ENCODE assay signal across 16 cellular contexts in genomic region chr15:41489641-41490040, GRCh38. TPM values are rescaled to one million over a fixed set of nuclear protein-coding genes. Genes with fewer than 3 reads are reported as not detected.
DNase-seq lines count a peak whose midpoint lies in the region; ATAC-seq, FAIRE-seq and TF ChIP-seq lines count a peak whose summit lies in the region.
"Had no signal": no experiment of that assay in that cellular context is flagged by ENCODE, and none has a peak within 500 bp of the region (broad histone marks: within the 10 kb centered on the region; RNA-seq: fewer than 3 reads in every experiment).

No MANE protein-coding gene starts in this region.

- H4K20me1 ChIP-seq in BLaER1 treated with 17β-estradiol and CSF1 and Interleukin-3, amounts not matched to agents 10 nM and 100 nM, result peaks cover 0 to 13% (median 9%) of the 10 kb centered on the region in 11 experiments; a peak in 19 of 22 replicates

- no peaks in the 10 kb centered on the region for H3K9me3 Mint-ChIP-seq in activated naive CD4-positive, alpha-beta T cell treated with anti-CD3 and anti-CD28 coated beads, Interleukin-2, amount 50 U/mL, for 72 hours
- H3K9me3 Mint-ChIP-seq: CD4-positive, CD25-positive, alpha-beta regulatory T cell; H9 had no signal

- no peak overlapping the region for H3K9ac ChIP-seq in BLaER1 treated with 17β-estradiol and CSF1 and Interleukin-3, amounts not matched to agents 10 nM and 100 nM
- H3K9ac ChIP-seq in kidney (ENCODE audit: low read length in 2 of 2), result no peak overlapping the region

- H3K4me2 ChIP-seq in BLaER1 treated with 17β-estradiol and CSF1 and Interleukin-3, amounts not matched to agents 10 nM and 100 nM, result peak overlapping the region; percentile 32 to 100 (median 98); a peak in 21 of 22 replicates

- no peak for DNase-seq in activated naive CD4-positive, alpha-beta T cell treated with anti-CD3 and anti-CD28 coated beads, Interleukin-2, amount 50 U/mL, for 72 hours (ENCODE audit: low spot score in 2 of 2)
- DNase-seq in activated naive CD4-positive, alpha-beta T cell (lab: John Stamatoyannopoulos, UW), result no peak
- DNase-seq in SJCRH30, result no peak
- peak; percentile 7 for DNase-seq in kidney
- no peak for DNase-seq in HK-2 (ENCODE audit: unreplicated experiment)
- DNase-seq in activated CD8-positive, alpha-beta memory T cell treated with anti-CD3 and anti-CD28 coated beads for 24 hours, result no peak
- DNase-seq: Calu3, H9 had no signal

- peak overlapping the region; percentile 56 to 66 for H3K27ac Mint-ChIP-seq in activated naive CD4-positive, alpha-beta T cell treated with anti-CD3 and anti-CD28 coated beads, Interleukin-2, amount 50 U/mL, for 72 hours
- H3K27ac Mint-ChIP-seq: CD4-positive, CD25-positive, alpha-beta regulatory T cell; H9 had no signal

- no peak for FAIRE-seq in kidney (lab: Jason Lieb, UNC)
- FAIRE-seq: A204.1, GM12891, HTR-8/SVneo had no signal

- H3K27me3 ChIP-seq in BLaER1 treated with 17β-estradiol and CSF1 and Interleukin-3, amounts not matched to agents 10 nM and 100 nM, result peaks cover 13 to 36% (median 29%) of the 10 kb centered on the region in 11 experiments
- H3K27me3 ChIP-seq in SJCRH30, result no peaks in the 10 kb centered on the region

- H3K36me3 ChIP-seq in BLaER1 treated with 17β-estradiol and CSF1 and Interleukin-3, amounts not matched to agents 10 nM and 100 nM, result 0 out of 22 replicates have a peak, but pooled peaks cover 0 to 1% (median 0%) of the 10 kb centered on the region in 11 experiments
- no peaks in the 10 kb centered on the region for H3K36me3 ChIP-seq in SJCRH30
- H3K36me3 ChIP-seq in kidney (ENCODE audit: control insufficient read depth in 1 of 2, insufficient read depth in 2 of 2, low read length in 2 of 2), result no peaks in the 10 kb centered on the region

- H3K4me3 ChIP-seq in BLaER1 treated with 17β-estradiol and CSF1 and Interleukin-3, amounts not matched to agents 10 nM and 100 nM, result no peak overlapping the region
- H3K4me3 ChIP-seq in SJCRH30 (no peak overlapping the region), kidney (ENCODE audit: low read length in 2 of 2) (no peak overlapping the region)
- H3K4me3 ChIP-seq: K562 had no signal

- H3K9me3 ChIP-seq in BLaER1 treated with 17β-estradiol and CSF1 and Interleukin-3, amounts not matched to agents 10 nM and 100 nM (replicated peaks in 1 of 11), result no peaks in the 10 kb centered on the region
- H3K9me3 ChIP-seq in SJCRH30 (replicated peaks) (no peaks in the 10 kb centered on the region), kidney (ENCODE audit: control insufficient read depth in 1 of 2, low read length in 2 of 2) (no peaks in the 10 kb centered on the region)

- H3K4me1 ChIP-seq in BLaER1 treated with 17β-estradiol and CSF1 and Interleukin-3, amounts not matched to agents 10 nM and 100 nM, result peaks cover 35 to 55% (median 50%) of the 10 kb centered on the region in 10 experiments
- peaks cover 29% of the 10 kb centered on the region for H3K4me1 ChIP-seq in SJCRH30
- H3K4me1 ChIP-seq in kidney (ENCODE audit: control insufficient read depth in 1 of 2, insufficient read depth in 1 of 2, low read depth in 1 of 2, low read length in 2 of 2), result peaks cover 12 to 13% of the 10 kb centered on the region in 2 donors

- intact Hi-C loops in kidney (cut with DNase I), result no loop called here

- no peak for ATAC-seq in activated naive CD4-positive, alpha-beta T cell treated with anti-CD3 and anti-CD28 coated beads, Interleukin-2, amount 50 U/mL, for 72 hours
- ATAC-seq in GM18498 (IDR thresholded peaks at IDR 0.05; ENCODE audit: unreplicated experiment), result no peak
- ATAC-seq: K562 had no signal

- peaks cover 0 to 6% of the 10 kb centered on the region in 2 donors for H3K36me3 Mint-ChIP-seq in activated naive CD4-positive, alpha-beta T cell treated with anti-CD3 and anti-CD28 coated beads, Interleukin-2, amount 50 U/mL, for 72 hours
- H3K36me3 Mint-ChIP-seq: CD4-positive, CD25-positive, alpha-beta regulatory T cell had no signal

- no peak for TF ChIP-seq CTCF in kidney (IDR thresholded peaks at IDR 0.05; ENCODE audit: borderline replicate concordance, extremely low read depth, insufficient read depth)

- peak overlapping the region in 4 of 11 experiments; percentile 12 to 30 (median 21); a peak in 4 of 22 replicates for H3K27ac ChIP-seq in BLaER1 treated with 17β-estradiol and CSF1 and Interleukin-3, amounts not matched to agents 10 nM and 100 nM
- H3K27ac ChIP-seq in SJCRH30, result peak overlapping the region; percentile 67; the same call in 1 of the 2 replicates
- no peak overlapping the region for H3K27ac ChIP-seq in kidney (ENCODE audit: low read depth in 2 of 2, low read length in 2 of 2)

RNA-seq across cellular contexts. Expression of gene ITPKA, which starts 4.0 kb away (rescaled TPM):
- total RNA-seq in activated naive CD4-positive, alpha-beta T cell treated with anti-CD3 and anti-CD28 coated beads, Interleukin-2, amount 50 U/mL, for 72 hours, result 1 to 10 TPM; 1.2 to 7.1 TPM
- total RNA-seq in SJCRH30 (2014; rRNA removed; shearing (Covaris generic)), result 8.4 and 8.8 TPM in 2 replicates
- total RNA-seq in kidney, result 0.66 TPM
- polyA plus RNA-seq in kidney (ENCODE audit: insufficient read depth, low read depth, low replicate concordance), result not detected
- total RNA-seq: CD4-positive, CD25-positive, alpha-beta regulatory T cell had no signal
- polyA plus RNA-seq: CD4-positive, CD25-positive, alpha-beta regulatory T cell had no signal

RNA-seq across cellular contexts. Expression of gene LTK, which starts 24.0 kb away (rescaled TPM):
- total RNA-seq in activated naive CD4-positive, alpha-beta T cell treated with anti-CD3 and anti-CD28 coated beads, Interleukin-2, amount 50 U/mL, for 72 hours, result under 1 TPM; 0.20 to 0.51 TPM
- total RNA-seq in SJCRH30 (2014; rRNA removed; shearing (Covaris generic)), result 4.7 and 4.9 TPM in 2 replicates
- 0.91 TPM for total RNA-seq in kidney
- polyA plus RNA-seq in kidney (ENCODE audit: insufficient read depth, low read depth, low replicate concordance), result 6.7 TPM
- total RNA-seq: G401 had no signal

RNA-seq across cellular contexts. Expression of gene RPAP1, which starts 54.4 kb away (rescaled TPM):
- total RNA-seq in activated naive CD4-positive, alpha-beta T cell treated with anti-CD3 and anti-CD28 coated beads, Interleukin-2, amount 50 U/mL, for 72 hours, result 10 to 100 TPM; 47.8 to 66.3 TPM
- 19.5 and 24.0 TPM in 2 replicates for total RNA-seq in SJCRH30 (2014; rRNA removed; shearing (Covaris generic))
- 35.4 TPM for total RNA-seq in kidney
- polyA plus RNA-seq in kidney (ENCODE audit: insufficient read depth, low read depth, low replicate concordance), result 8.0 TPM
